In the genomic region with DNA sequence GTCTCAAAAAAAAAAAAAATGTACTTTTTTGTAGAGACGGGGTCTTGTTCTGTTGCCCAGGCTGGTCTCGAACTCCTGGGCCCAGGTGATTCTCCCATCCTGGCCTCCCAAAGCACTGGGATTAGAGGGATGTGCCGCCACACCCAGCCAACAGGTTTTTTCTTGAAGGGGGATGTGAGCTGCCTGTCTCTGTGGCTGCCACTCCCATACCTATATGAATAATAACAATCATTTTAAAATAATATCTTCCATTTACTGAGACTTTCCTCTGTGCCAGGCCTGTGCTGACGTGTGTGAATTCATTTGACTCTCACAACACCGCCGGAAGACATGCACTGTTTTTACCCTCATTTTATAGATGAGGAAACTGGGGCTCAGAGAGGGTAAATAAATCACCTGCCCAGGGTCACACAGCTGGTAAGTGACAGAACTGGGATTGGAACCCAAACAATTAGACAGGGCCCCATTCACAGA, we compare ENCODE assay signal across 10 cellular contexts. TPM values are rescaled to one million over a fixed set of nuclear protein-coding genes. Genes with fewer than 3 reads are reported as not detected.
DNase-seq lines count a peak whose midpoint lies in the region; ATAC-seq, FAIRE-seq and TF ChIP-seq lines count a peak whose summit lies in the region.
"Had no signal": no experiment of that assay in that cellular context is flagged by ENCODE, and none has a peak within 500 bp of the region (broad histone marks: within the 10 kb centered on the region; RNA-seq: fewer than 3 reads in every experiment).

No MANE protein-coding gene starts in this region.

- in situ Hi-C loops in GM23248 (cut with MboI) = no loop called here

- CTCF ChIA-PET in SK-N-SH (lab: Yijun Ruan, JAX) = interaction anchor here (1.0 to 11.9 kb wide), 5 partner anchors 10 to 43 kb away, joined by 3 to 92 read pairs (median 8); no protein-coding TSS in a partner anchor

- H4K20me1 ChIP-seq in GM23248 (ENCODE audit: insufficient read depth) (no peaks in the 10 kb centered on the region), SK-N-SH (ENCODE audit: insufficient read depth) (no peaks in the 10 kb centered on the region), hepatocyte (ENCODE audit: insufficient read depth, poor library complexity, severe bottlenecking) (no peaks in the 10 kb centered on the region)

- DNase-seq in GM23248 (peak; percentile 53), SK-N-SH (no peak), hepatocyte (ENCODE audit: low spot score) (no peak), small intestine (no peak), OCI-M2 (lab: John Stamatoyannopoulos, UW; ENCODE audit: unreplicated experiment) (no peak), cerebellar cortex (ENCODE audit: low spot score) (no peak), iPS-NIHi11 (ENCODE audit: low spot score) (no peak)
- DNase-seq: activated T-cell treated with anti-CD3 and anti-CD28 coated beads, Interleukin-2, amount 50 U/mL, for 4 hours had no signal

- no peak overlapping the region for H2AFZ ChIP-seq in GM23248
- H2AFZ ChIP-seq in SK-N-SH (ENCODE audit: low read depth) = no peak overlapping the region
- H2AFZ ChIP-seq in hepatocyte = no peak overlapping the region

- H3K27me3 ChIP-seq in GM23248 (replicated peaks; ENCODE audit: insufficient read depth) (no peaks in the 10 kb centered on the region), SK-N-SH (ENCODE audit: insufficient read depth) (no peaks in the 10 kb centered on the region), hepatocyte (no peaks in the 10 kb centered on the region), small intestine (ENCODE audit: control insufficient read depth in 2 of 2, insufficient read depth in 2 of 2, low read length in 2 of 2) (no peaks in the 10 kb centered on the region)

- TF ChIP-seq CTCF in SK-N-SH (IDR thresholded peaks at IDR 0.05) (no peak), hepatocyte (IDR thresholded peaks at IDR 0.05; ENCODE audit: poor library complexity) (no peak)

- H3K4me1 ChIP-seq in GM23248 (ENCODE audit: insufficient read depth) (peaks cover 64% of the 10 kb centered on the region), SK-N-SH (ENCODE audit: control insufficient read depth in 1 of 2, insufficient read depth in 2 of 2, low read depth in 1 of 2, low read length in 1 of 2) (peaks cover 3 to 11% of the 10 kb centered on the region in 2 experiments; a peak in 3 of 4 replicates), hepatocyte (ENCODE audit: insufficient read depth) (peaks cover 50% of the 10 kb centered on the region), small intestine (ENCODE audit: control insufficient read depth in 2 of 2, insufficient read depth in 1 of 2, low read depth in 1 of 2, low read length in 1 of 2) (peaks cover 4 to 8% of the 10 kb centered on the region in 2 donors)

- peak overlapping the region; percentile 48 for H3K9ac ChIP-seq in GM23248
- no peak overlapping the region for H3K9ac ChIP-seq in SK-N-SH

- H3K4me3 ChIP-seq in GM23248 = no peak overlapping the region
- no peak overlapping the region for H3K4me3 ChIP-seq in SK-N-SH (ENCODE audit: low read depth in 2 of 2, low read length in 1 of 2)
- no peak overlapping the region for H3K4me3 ChIP-seq in hepatocyte
- H3K4me3 ChIP-seq in small intestine (ENCODE audit: low read depth in 1 of 2, low read length in 2 of 2) = no peak overlapping the region
- H3K4me3 ChIP-seq: GM23338 had no signal

- H3K4me2 ChIP-seq in GM23248 (ENCODE audit: unreplicated experiment) = peak overlapping the region; percentile 8
- H3K4me2 ChIP-seq in SK-N-SH = no peak overlapping the region; the same call in 1 of the 2 replicates
- H3K4me2 ChIP-seq in hepatocyte = peak overlapping the region; percentile 14

- TF ChIP-seq RAD21 in SK-N-SH (IDR thresholded peaks at IDR 0.05; ENCODE audit: low read length) = no peak

- H3K36me3 ChIP-seq in GM23248 (ENCODE audit: low read depth) (no peaks in the 10 kb centered on the region), SK-N-SH (replicated peaks in 1 of 2; ENCODE audit: control insufficient read depth in 1 of 2, insufficient read depth in 2 of 2, low read length in 1 of 2) (no peaks in the 10 kb centered on the region), hepatocyte (replicated peaks; ENCODE audit: insufficient read depth, low read depth) (no peaks in the 10 kb centered on the region), small intestine (ENCODE audit: control insufficient read depth in 2 of 2, insufficient read depth in 2 of 2, low read length in 2 of 2) (no peaks in the 10 kb centered on the region)

- WGBS in GM23248 (ENCODE audit: low coverage in 1 of 2, low lambda C conversion rate in 2 of 2, missing lambda C conversion rate in 2 of 2), 2 experiments = 38 to 51% methylated on average over 6 of the region's 6 CpGs
- WGBS in SK-N-SH (ENCODE audit: low lambda C conversion rate) = 69% methylated on average over 5 of the region's 6 CpGs
- 80% methylated on average over 6 of the region's 6 CpGs for WGBS in hepatocyte (ENCODE audit: low lambda C conversion rate, missing lambda C conversion rate)
- 32 to 43% (median 37%) methylated on average over 6 of the region's 6 CpGs for WGBS in small intestine, 3 donors

- peaks cover 33% of the 10 kb centered on the region for H3F3A ChIP-seq in GM23248 (ENCODE audit: insufficient read depth)
- peaks cover 20% of the 10 kb centered on the region for H3F3A ChIP-seq in SK-N-SH (replicated peaks; ENCODE audit: insufficient read depth)

- H3K9me3 ChIP-seq in GM23248 (ENCODE audit: low read depth) (no peaks in the 10 kb centered on the region), SK-N-SH (no peaks in the 10 kb centered on the region), hepatocyte (ENCODE audit: low read depth) (no peaks in the 10 kb centered on the region), small intestine (ENCODE audit: control insufficient read depth, low read depth) (no peaks in the 10 kb centered on the region)

- ATAC-seq in GM18861 (IDR thresholded peaks at IDR 0.05; ENCODE audit: unreplicated experiment) = no peak

- FAIRE-seq in small intestine (lab: Jason Lieb, UNC) = no peak

- POLR2A ChIA-PET in SK-N-SH (lab: Yijun Ruan, JAX) = no interaction called here

- TF ChIP-seq EP300 in SK-N-SH (IDR thresholded peaks at IDR 0.05; ENCODE audit: borderline replicate concordance in 1 of 2, low read depth in 1 of 2, low read length in 1 of 2) = no peak

- H3K79me2 ChIP-seq in GM23248 (ENCODE audit: insufficient read depth) (no peaks in the 10 kb centered on the region), SK-N-SH (ENCODE audit: insufficient read depth) (no peaks in the 10 kb centered on the region), hepatocyte (no peaks in the 10 kb centered on the region)

- H3K9me2 ChIP-seq in GM23248 (ENCODE audit: insufficient read depth) (no peaks in the 10 kb centered on the region), SK-N-SH (no peaks in the 10 kb centered on the region), hepatocyte (replicated peaks; ENCODE audit: insufficient read depth) (no peaks in the 10 kb centered on the region)

- H3K27ac ChIP-seq in GM23248 (peak overlapping the region; percentile 66), SK-N-SH (ENCODE audit: low read depth in 2 of 2, low read length in 1 of 2) (peak overlapping the region; percentile 3 to 65; a peak in 2 of 4 replicates), hepatocyte (peak overlapping the region; percentile 92), small intestine (ENCODE audit: low read depth in 1 of 2, low read length in 1 of 2) (peak overlapping the region; percentile 86 to 88)

TF ChIP-seq in SK-N-SH, 30 proteins besides CTCF, POLR2A, EP300 and RAD21 (continues in another document):
- TF ChIP-seq, protein P1, sequence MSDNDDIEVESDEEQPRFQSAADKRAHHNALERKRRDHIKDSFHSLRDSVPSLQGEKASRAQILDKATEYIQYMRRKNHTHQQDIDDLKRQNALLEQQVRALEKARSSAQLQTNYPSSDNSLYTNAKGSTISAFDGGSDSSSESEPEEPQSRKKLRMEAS (IDR thresholded peaks at IDR 0.05; ENCODE audit: low read depth) = no peak
- TF ChIP-seq YY1 (IDR thresholded peaks at IDR 0.05; ENCODE audit: low read depth) = no peak
- TF ChIP-seq, protein P2, sequence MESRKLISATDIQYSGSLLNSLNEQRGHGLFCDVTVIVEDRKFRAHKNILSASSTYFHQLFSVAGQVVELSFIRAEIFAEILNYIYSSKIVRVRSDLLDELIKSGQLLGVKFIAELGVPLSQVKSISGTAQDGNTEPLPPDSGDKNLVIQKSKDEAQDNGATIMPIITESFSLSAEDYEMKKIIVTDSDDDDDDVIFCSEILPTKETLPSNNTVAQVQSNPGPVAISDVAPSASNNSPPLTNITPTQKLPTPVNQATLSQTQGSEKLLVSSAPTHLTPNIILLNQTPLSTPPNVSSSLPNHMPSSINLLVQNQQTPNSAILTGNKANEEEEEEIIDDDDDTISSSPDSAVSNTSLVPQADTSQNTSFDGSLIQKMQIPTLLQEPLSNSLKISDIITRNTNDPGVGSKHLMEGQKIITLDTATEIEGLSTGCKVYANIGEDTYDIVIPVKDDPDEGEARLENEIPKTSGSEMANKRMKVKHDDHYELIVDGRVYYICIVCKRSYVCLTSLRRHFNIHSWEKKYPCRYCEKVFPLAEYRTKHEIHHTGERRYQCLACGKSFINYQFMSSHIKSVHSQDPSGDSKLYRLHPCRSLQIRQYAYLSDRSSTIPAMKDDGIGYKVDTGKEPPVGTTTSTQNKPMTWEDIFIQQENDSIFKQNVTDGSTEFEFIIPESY (IDR thresholded peaks at IDR 0.05; ENCODE audit: borderline replicate concordance, low read depth) = no peak

RNA-seq across cellular contexts. Expression of a gene that starts 7.2 kb away (rescaled TPM):
- 11.3 and 18.6 TPM in 2 replicates for total RNA-seq in GM23248 (2014; rRNA removed; shearing (Covaris generic))
- polyA plus RNA-seq in GM23248 (2016; fragmentation: Nextera tagmentation; extraction: Ambion mirVana) = 24.6 and 26.8 TPM in 2 replicates
- polyA plus RNA-seq in SK-N-SH (2012; rRNA removed) = 7.5 and 19.2 TPM in 2 replicates
- polyA plus RNA-seq in SK-N-SH (2012; cell fraction: cytosol; rRNA removed) = 8.9 and 12.7 TPM in 2 replicates
- polyA plus RNA-seq in SK-N-SH (2012; cell fraction: nucleus; rRNA removed) = 49.3 and 90.0 TPM in 2 replicates
- 4.3 and 6.3 TPM in 2 replicates for total RNA-seq in hepatocyte
- 45.7 and 51.4 TPM in 2 replicates for polyA plus RNA-seq in hepatocyte
- 100 to 1,000 TPM in 2 of 3 donors, 10 to 100 TPM in 1; 48.6 to 136 (median 106) TPM for polyA plus RNA-seq in small intestine

RNA-seq across cellular contexts. Expression of a gene that starts 36.4 kb away (rescaled TPM):
- total RNA-seq in GM23248 (2014; rRNA removed; shearing (Covaris generic)) = not detected in 2 replicates
- not detected in 2 replicates for polyA plus RNA-seq in GM23248 (2016; fragmentation: Nextera tagmentation; extraction: Ambion mirVana)
- not detected in 2 replicates for polyA plus RNA-seq in SK-N-SH (2012; rRNA removed)
- not detected in 2 replicates for polyA plus RNA-seq in SK-N-SH (2012; cell fraction: cytosol; rRNA removed)
- polyA plus RNA-seq in SK-N-SH (2012; cell fraction: nucleus; rRNA removed) = 0.04 TPM in 1 of 2 replicates, not detected in the other
- 26.2 and 28.3 TPM in 2 replicates for total RNA-seq in hepatocyte
- 38.1 and 39.7 TPM in 2 replicates for polyA plus RNA-seq in hepatocyte
- polyA plus RNA-seq in small intestine = 100 to 1,000 TPM in 2 of 3 donors, 10 to 100 TPM in 1; 67.6 to 162 (median 117) TPM

RNA-seq across cellular contexts. Expression of a gene that starts 42.3 kb away (rescaled TPM):
- total RNA-seq in GM23248 (2014; rRNA removed; shearing (Covaris generic)) = not detected in 2 replicates
- polyA plus RNA-seq in GM23248 (2016; fragmentation: Nextera tagmentation; extraction: Ambion mirVana) (not detected in 2 replicates), SK-N-SH (2012; rRNA removed) (not detected in 2 replicates), hepatocyte (not detected in 2 replicates), small intestine (not detected)
- not detected in 2 replicates for polyA plus RNA-seq in SK-N-SH (2012; cell fraction: cytosol; rRNA removed)
- 0.04 TPM in 1 of 2 replicates, not detected in the other for polyA plus RNA-seq in SK-N-SH (2012; cell fraction: nucleus; rRNA removed)
- 0.73 TPM in 1 of 2 replicates, not detected in the other for total RNA-seq in hepatocyte
- total RNA-seq: activated T-cell treated with anti-CD3 and anti-CD28 coated beads, Interleukin-2, amount 50 U/mL, for 4 hours; GM23338 had no signal
- polyA plus RNA-seq: GM23338 had no signal

Comparison
In these comparisons a context has a peak if more than half of its experiments do, and no peak if none do; other contexts are left out.
1. H3K27ac ChIP-seq: peak in every context shown above with its lines; median percentile 92 in hepatocyte; 87 in small intestine; 66 in GM23248; 34 in SK-N-SH.
2. RNA of a gene that starts 36.4 kb away (polyA plus RNA-seq): 67.6 to 162 TPM in small intestine and 38.1 to 39.7 TPM in hepatocyte; 0.04 TPM in SK-N-SH and not detected in GM23248; every median in the first group is over 10 times any median in the second.